In the genomic region with DNA sequence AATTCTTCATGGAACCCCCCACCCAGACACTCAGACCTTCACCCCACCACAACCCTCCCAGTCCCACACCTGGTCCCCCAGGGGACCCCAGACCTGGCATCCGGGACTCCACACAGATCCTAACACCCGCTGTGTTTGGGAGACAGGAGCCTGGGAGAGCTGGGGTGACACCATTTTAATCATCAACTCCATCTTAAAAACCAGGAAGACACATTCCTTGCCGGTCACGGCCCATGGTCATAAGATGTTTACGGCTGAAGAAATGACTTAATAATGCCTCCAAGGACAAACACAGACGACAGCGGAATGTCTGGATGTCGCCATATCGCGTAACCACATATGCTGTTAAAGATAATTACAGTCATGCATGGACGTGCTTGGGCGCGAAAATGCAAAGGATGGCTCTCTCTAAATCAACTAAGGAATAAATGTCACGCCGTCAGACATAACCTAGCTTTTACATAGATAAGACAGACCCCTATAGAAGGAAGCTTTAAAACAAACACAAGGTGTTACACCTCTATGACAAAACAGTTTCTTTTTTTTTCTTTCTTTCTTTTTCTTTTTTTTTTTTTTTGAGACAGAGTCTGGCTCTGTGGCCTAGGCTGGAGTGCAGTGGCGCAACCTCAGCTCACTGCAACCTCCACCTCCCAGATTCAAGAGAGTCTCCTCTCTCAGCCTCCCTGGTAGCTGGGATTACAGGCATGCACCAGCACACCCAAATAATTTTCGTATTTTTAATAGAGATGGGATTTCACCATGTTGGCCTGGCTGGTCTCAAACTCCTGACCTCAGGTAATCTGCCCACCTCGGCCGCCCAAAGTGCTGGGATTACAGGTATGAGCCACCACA, we compare ENCODE assay signal across 14 cellular contexts. TPM values are rescaled to one million over a fixed set of nuclear protein-coding genes. Genes with fewer than 3 reads are reported as not detected.
DNase-seq lines count a peak whose midpoint lies in the region; ATAC-seq, FAIRE-seq and TF ChIP-seq lines count a peak whose summit lies in the region.
"Had no signal": no experiment of that assay in that cellular context is flagged by ENCODE, and none has a peak within 500 bp of the region (broad histone marks: within the 10 kb centered on the region; RNA-seq: fewer than 3 reads in every experiment).

No MANE protein-coding gene starts in this region.

- peaks cover 23% of the 10 kb centered on the region for H3K4me1 Mint-ChIP-seq in activated naive CD4-positive, alpha-beta T cell treated with anti-CD3 and anti-CD28 coated beads, Interleukin-2, amount 10 ng/mL, durations not matched to agents 7 days and 5 days
- peaks cover 23% of the 10 kb centered on the region for H3K4me1 Mint-ChIP-seq in activated CD4-positive, alpha-beta T cell treated with anti-CD3 and anti-CD28 coated beads, Interleukin-2, amount 10 ng/mL, durations not matched to agents 24 days and 14 days

- DNase-seq in activated naive CD4-positive, alpha-beta T cell treated with anti-CD3 and anti-CD28 coated beads, Interleukin-2, amount 10 ng/mL, durations not matched to agents 7 days and 5 days = no peak
- DNase-seq in activated naive CD4-positive, alpha-beta T cell treated with Interleukin-2 at 50 U/mL for 16 hours = no peak
- DNase-seq in K562 (ENCODE audit: extremely low read depth in 1 of 4, low spot score in 3 of 4) (peak in 2 of 4 experiments; percentile 35 to 74), HepG2 (ENCODE audit: low spot score) (no peak), stomach (peak; percentile 25)
- no peak for DNase-seq in activated CD4-positive, alpha-beta T cell treated with anti-CD3 and anti-CD28 coated beads, Interleukin-2, amount 10 ng/mL, durations not matched to agents 24 days and 14 days
- no peak for DNase-seq in effector memory CD4-positive, alpha-beta T cell
- DNase-seq: activated T-cell treated with anti-CD3 and anti-CD28 coated beads, Interleukin-2, amount 50 U/mL, for 72 hours; NCI-H748 treated with DMSO at 0.1 percent for 48 hours; small intestine; stimulated activated naive CD4-positive, alpha-beta T cell; T-helper 1 cell had no signal

- TF ChIP-seq EP300 in K562 (IDR thresholded peaks at IDR 0.05; ENCODE audit: low read length) (0 out of 2 replicates have a peak, but pooled peaks have one; percentile 11), HepG2 (IDR thresholded peaks at IDR 0.05; ENCODE audit: low read depth in 2 of 2, low read length in 2 of 2) (no peak), HepG2 (CRISPR knock-in tag; IDR thresholded peaks at IDR 0.05; ENCODE audit: borderline replicate concordance) (no peak), stomach (IDR thresholded peaks at IDR 0.05) (no peak)

- H2AFZ ChIP-seq in K562 (ENCODE audit: low read depth, low read length) = peak overlapping the region; percentile 86
- peak overlapping the region; percentile 32 for H2AFZ ChIP-seq in HepG2 (ENCODE audit: low read length)

- no peak overlapping the region for H3K27ac Mint-ChIP-seq in activated naive CD4-positive, alpha-beta T cell treated with anti-CD3 and anti-CD28 coated beads, Interleukin-2, amount 10 ng/mL, durations not matched to agents 7 days and 5 days
- no peak overlapping the region for H3K27ac Mint-ChIP-seq in activated CD4-positive, alpha-beta T cell treated with anti-CD3 and anti-CD28 coated beads, Interleukin-2, amount 10 ng/mL, durations not matched to agents 24 days and 14 days
- H3K27ac Mint-ChIP-seq: activated T-cell treated with anti-CD3 and anti-CD28 coated beads, Interleukin-2, amount 50 U/mL, for 72 hours had no signal

- POLR2A ChIA-PET in K562 (lab: Yijun Ruan, JAX) (no interaction called here), HepG2 (lab: Yijun Ruan, JAX) (no interaction called here)

- ATAC-seq in K562 = peak; percentile 37
- ATAC-seq in HepG2 = no peak
- no peak for ATAC-seq in GM19023 (IDR thresholded peaks at IDR 0.05; ENCODE audit: unreplicated experiment)
- ATAC-seq: activated T-cell treated with anti-CD3 and anti-CD28 coated beads, Interleukin-2, amount 50 U/mL, for 72 hours; left lung had no signal

- 16% methylated on average over 17 of the region's 19 CpGs for WGBS in K562 (ENCODE audit: insufficient coverage, low coverage, missing lambda C conversion rate)
- WGBS in HepG2 (ENCODE audit: low lambda C conversion rate) = 12% methylated on average over 19 of the region's 19 CpGs
- 56 to 62% (median 61%) methylated on average over 19 of the region's 19 CpGs for WGBS in stomach, 5 donors

- peak overlapping the region; percentile 28 for H3K4me3 Mint-ChIP-seq in activated naive CD4-positive, alpha-beta T cell treated with anti-CD3 and anti-CD28 coated beads, Interleukin-2, amount 10 ng/mL, durations not matched to agents 7 days and 5 days
- no peak overlapping the region for H3K4me3 Mint-ChIP-seq in activated CD4-positive, alpha-beta T cell treated with anti-CD3 and anti-CD28 coated beads, Interleukin-2, amount 10 ng/mL, durations not matched to agents 24 days and 14 days

- H3K27me3 ChIP-seq in K562 (ENCODE audit: control insufficient read depth in 2 of 2, insufficient read depth in 2 of 2, low read length in 2 of 2) = no peaks in the 10 kb centered on the region
- no peaks in the 10 kb centered on the region; a peak in 1 of 5 replicates for H3K27me3 ChIP-seq in HepG2 (ENCODE audit: control insufficient read depth in 1 of 2, insufficient read depth in 2 of 2, low read length in 2 of 2)
- H3K27me3 ChIP-seq in stomach = no peaks in the 10 kb centered on the region
- H3K27me3 ChIP-seq in effector memory CD4-positive, alpha-beta T cell (replicated peaks; ENCODE audit: control insufficient read depth, insufficient read depth, low read length, poor library complexity, severe bottlenecking) = no peaks in the 10 kb centered on the region
- H3K27me3 ChIP-seq: left lung had no signal

- H3K9me1 ChIP-seq in K562 (ENCODE audit: control insufficient read depth, insufficient read depth, low read length) = no peaks in the 10 kb centered on the region

- TF ChIP-seq CTCF in K562 (IDR thresholded peaks at IDR 0.05 in 2 of 3, conservative IDR thresholded peaks at IDR 0.05 in 1 of 3; ENCODE audit: insufficient read depth in 2 of 3, low read depth in 1 of 3, low read length in 3 of 3) (no peak), HepG2 (CRISPR knock-in tag; IDR thresholded peaks at IDR 0.05) (no peak), stomach (IDR thresholded peaks at IDR 0.05) (no peak)

- H3K27ac ChIP-seq in K562 (ENCODE audit: extremely low read depth, low read depth, low read length) (peak overlapping the region; percentile 72), HepG2 (ENCODE audit: extremely low read length, insufficient read depth, low read length) (no peak overlapping the region), stomach (peak overlapping the region in 1 of 5 donors; percentile 17)
- no peak overlapping the region for H3K27ac ChIP-seq in effector memory CD4-positive, alpha-beta T cell (ENCODE audit: insufficient read depth, low read length, poor library complexity, severe bottlenecking)
- H3K27ac ChIP-seq: left lung had no signal

- BruUV-seq in K562 (replicated peaks; lab: Mats Ljungman, UMichigan) (no TSS peak), HepG2 (replicated peaks; lab: Mats Ljungman, UMichigan) (no TSS peak)

- H3K79me2 ChIP-seq in K562 (ENCODE audit: control insufficient read depth, insufficient read depth, low read length) = peaks cover 25% of the 10 kb centered on the region
- peaks cover 16% of the 10 kb centered on the region for H3K79me2 ChIP-seq in HepG2 (ENCODE audit: insufficient read depth, low read length)

- peaks cover 4% of the 10 kb centered on the region for H3K36me3 Mint-ChIP-seq in activated naive CD4-positive, alpha-beta T cell treated with anti-CD3 and anti-CD28 coated beads, Interleukin-2, amount 10 ng/mL, durations not matched to agents 7 days and 5 days
- peaks cover 13% of the 10 kb centered on the region for H3K36me3 Mint-ChIP-seq in activated CD4-positive, alpha-beta T cell treated with anti-CD3 and anti-CD28 coated beads, Interleukin-2, amount 10 ng/mL, durations not matched to agents 24 days and 14 days (ENCODE audit: low read depth)

- FAIRE-seq in K562 (lab: Jason Lieb, UNC) (peak; percentile 93), HepG2 (lab: Jason Lieb, UNC) (no peak)
- FAIRE-seq: small intestine had no signal

- no peaks in the 10 kb centered on the region for H3K9me3 ChIP-seq in K562 (replicated peaks; ENCODE audit: control insufficient read depth, insufficient read depth, low read depth, low read length)
- H3K9me3 ChIP-seq in HepG2 (ENCODE audit: low read length) = no peaks in the 10 kb centered on the region
- no peaks in the 10 kb centered on the region for H3K9me3 ChIP-seq in stomach
- no peaks in the 10 kb centered on the region for H3K9me3 ChIP-seq in effector memory CD4-positive, alpha-beta T cell (ENCODE audit: control insufficient read depth, low read length)
- H3K9me3 ChIP-seq: left lung had no signal

- H3K4me2 ChIP-seq in K562 (ENCODE audit: insufficient read depth, low read length) (peak overlapping the region; percentile 68), HepG2 (ENCODE audit: low read depth, low read length) (peak overlapping the region; percentile 66)

- H3K9ac ChIP-seq in K562 (ENCODE audit: insufficient read depth in 1 of 2, low read depth in 2 of 2, low read length in 2 of 2) (peak overlapping the region; percentile 18 to 48; a peak in 3 of 4 replicates), HepG2 (ENCODE audit: insufficient read depth, low read depth, low read length) (no peak overlapping the region)

- H3K27me3 Mint-ChIP-seq in activated naive CD4-positive, alpha-beta T cell treated with anti-CD3 and anti-CD28 coated beads, Interleukin-2, amount 10 ng/mL, durations not matched to agents 7 days and 5 days = peaks cover 4% of the 10 kb centered on the region
- H3K27me3 Mint-ChIP-seq in activated CD4-positive, alpha-beta T cell treated with anti-CD3 and anti-CD28 coated beads, Interleukin-2, amount 10 ng/mL, durations not matched to agents 24 days and 14 days = no peaks in the 10 kb centered on the region

- TF ChIP-seq RAD21 in K562 (CRISPR knock-in tag; conservative IDR thresholded peaks at IDR 0.05 in 1 of 2, IDR thresholded peaks at IDR 0.05 in 1 of 2) = no peak
- no peak for TF ChIP-seq RAD21 in HepG2 (CRISPR knock-in tag; IDR thresholded peaks at IDR 0.05)

- CTCF ChIA-PET in activated naive CD4-positive, alpha-beta T cell treated with anti-CD3 and anti-CD28 coated beads, Interleukin-2, amount 10 ng/mL, durations not matched to agents 7 days and 5 days (lab: Charles Lee) = no interaction called here
- CTCF ChIA-PET in K562 (lab: Yijun Ruan, JAX; ENCODE audit: low intra/inter-chr PET ratio) (no interaction called here), HepG2 (lab: Yijun Ruan, JAX; ENCODE audit: low intra/inter-chr PET ratio, low total read pairs) (no interaction called here)

- H3K4me3 ChIP-seq in K562 (peak overlapping the region; percentile 20; the same call in 1 of the 2 replicates), HepG2 (replicated peaks in 1 of 3; ENCODE audit: insufficient read depth in 1 of 3, low read depth in 2 of 3, low read length in 3 of 3) (peak overlapping the region; percentile 3 to 58 (median 16); a peak in 3 of 6 replicates), stomach (no peak overlapping the region)
- H3K4me3 ChIP-seq in effector memory CD4-positive, alpha-beta T cell (ENCODE audit: insufficient read depth, low read depth, low read length, poor library complexity, severe bottlenecking) = no peak overlapping the region
- H3K4me3 ChIP-seq: left lung had no signal

- intact Hi-C loops in K562 (cut with micrococcal nuclease) (no loop called here), HepG2 (cut with micrococcal nuclease; ENCODE audit: unreplicated experiment) (no loop called here), stomach (cut with DNase I; ENCODE audit: low total_unique reads) (no loop called here)
- intact Hi-C loops in activated CD4-positive, alpha-beta T cell treated with anti-CD3 and anti-CD28 coated beads, Interleukin-2, amount 10 ng/mL, durations not matched to agents 24 days and 14 days (cut with micrococcal nuclease) = loop anchor here (10.0 kb wide), 1 partner anchor 848 kb away; no protein-coding TSS in a partner anchor

- H4K20me1 ChIP-seq in K562 (replicated peaks; ENCODE audit: control insufficient read depth, insufficient read depth, low read length) (no peaks in the 10 kb centered on the region), HepG2 (ENCODE audit: insufficient read depth, low read length) (no peaks in the 10 kb centered on the region)

- H3K36me3 ChIP-seq in K562 (ENCODE audit: control insufficient read depth, insufficient read depth, low read length) (peaks cover 4% of the 10 kb centered on the region; the same call in 2 of the 3 replicates), HepG2 (replicated peaks in 1 of 2; ENCODE audit: control insufficient read depth in 1 of 2, insufficient read depth in 2 of 2, low read length in 2 of 2) (no peaks in the 10 kb centered on the region), stomach (no peaks in the 10 kb centered on the region)
- H3K36me3 ChIP-seq in effector memory CD4-positive, alpha-beta T cell (ENCODE audit: control insufficient read depth, insufficient read depth, low read length) = no peaks in the 10 kb centered on the region
- H3K36me3 ChIP-seq: left lung had no signal

- peaks cover 7 to 30% of the 10 kb centered on the region in 2 experiments; a peak in 4 of 5 replicates for H3K4me1 ChIP-seq in K562 (replicated peaks in 1 of 2; ENCODE audit: control insufficient read depth in 2 of 2, insufficient read depth in 2 of 2, low read length in 2 of 2)
- H3K4me1 ChIP-seq in HepG2 (ENCODE audit: insufficient read depth, low read length) = peaks cover 32% of the 10 kb centered on the region
- H3K4me1 ChIP-seq in stomach = peaks cover 20 to 23% (median 20%) of the 10 kb centered on the region in 4 donors
- peaks cover 14% of the 10 kb centered on the region for H3K4me1 ChIP-seq in effector memory CD4-positive, alpha-beta T cell (ENCODE audit: control insufficient read depth, insufficient read depth, low read length, poor library complexity, severe bottlenecking)

- no peaks in the 10 kb centered on the region for H3K9me3 Mint-ChIP-seq in activated naive CD4-positive, alpha-beta T cell treated with anti-CD3 and anti-CD28 coated beads, Interleukin-2, amount 10 ng/mL, durations not matched to agents 7 days and 5 days
- no peaks in the 10 kb centered on the region for H3K9me3 Mint-ChIP-seq in activated CD4-positive, alpha-beta T cell treated with anti-CD3 and anti-CD28 coated beads, Interleukin-2, amount 10 ng/mL, durations not matched to agents 24 days and 14 days
- H3K9me3 Mint-ChIP-seq: activated T-cell treated with anti-CD3 and anti-CD28 coated beads, Interleukin-2, amount 50 U/mL, for 72 hours had no signal

- in situ Hi-C loops in K562 (cut with MboI) = no loop called here
- in situ Hi-C loops in HepG2 (cut with HindIII; ENCODE audit: extremely low pct_ligation_motif_present, low pct_unique_long_range_greater_than_20kb) = no loop called here

- TF ChIP-seq POLR2A in K562 (conservative IDR thresholded peaks at IDR 0.05) (no peak; the same call in 1 of the 2 replicates), HepG2 (IDR thresholded peaks at IDR 0.05; ENCODE audit: insufficient read depth in 1 of 2, low read depth in 2 of 2, low read length in 2 of 2) (no peak), stomach (IDR thresholded peaks at IDR 0.05) (no peak)

RNA-seq across cellular contexts. Expression of a gene that starts 2.1 kb away (rescaled TPM):
- 22.8 and 25.9 TPM in 2 replicates for total RNA-seq in K562 (2011; cell fraction: chromatin; rRNA removed; ENCODE audit: low replicate concordance)
- total RNA-seq in K562 (2011; cell fraction: nucleolus; rRNA removed) = 18.4 and 20.2 TPM in 2 replicates
- 19.2 and 21.9 TPM in 2 replicates for total RNA-seq in K562 (2011; cell fraction: nucleoplasm; rRNA removed)
- 6.5 and 6.9 TPM in 2 replicates for total RNA-seq in K562 (2014; rRNA removed)
- 3.4 and 3.6 TPM in 2 replicates for total RNA-seq in K562 (2014; rRNA removed; fragmentation: Illumina TruSeq; extraction: Trizol)
- 3.6 and 4.5 TPM in 2 replicates for total RNA-seq in K562 (2015; rRNA removed; fragmentation: Illumina TruSeq; extraction: Trizol)
- 10.5 and 11.0 TPM in 2 replicates for total RNA-seq in K562 (2021)
- 6.5 and 8.6 TPM in 2 replicates for polyA plus RNA-seq in K562 (2011; rRNA removed)
- polyA plus RNA-seq in K562 (2011; cell fraction: cytosol; rRNA removed) = 10.6 and 13.3 TPM in 2 replicates
- polyA plus RNA-seq in K562 (2011; cell fraction: nucleus; rRNA removed) = 8.7 and 13.2 TPM in 2 replicates
- 8.1 and 9.8 TPM in 2 replicates for polyA plus RNA-seq in K562 (2012)
- 7.2 and 8.7 TPM in 2 replicates for polyA plus RNA-seq in K562 (2014; fragmentation: Illumina TruSeq; extraction: Trizol)
- 1 to 10 TPM in 1 of 2 experiments, under 1 TPM in 1; 0.59 to 1.0 TPM for polyA plus RNA-seq in K562 (2014; fragmentation: Nextera tagmentation; extraction: Ambion mirVana)
- polyA plus RNA-seq in K562 (2014; rRNA removed) = 6.2 and 7.8 TPM in 2 replicates
- polyA minus RNA-seq in K562 (2011; rRNA and poly(A)+ RNA removed) = 9.8 and 11.9 TPM in 2 replicates
- polyA minus RNA-seq in K562 (2011; cell fraction: cytosol; rRNA and poly(A)+ RNA removed) = 2.5 and 5.4 TPM in 2 replicates
- polyA minus RNA-seq in K562 (2011; cell fraction: nucleus; rRNA and poly(A)+ RNA removed) = 5.0 and 9.9 TPM in 2 replicates
- 11.4 and 15.5 TPM in 2 replicates for total RNA-seq in HepG2 (2016; rRNA removed; fragmentation: Illumina TruSeq; extraction: Trizol)
- total RNA-seq in HepG2 (2016; cell fraction: cytosol; rRNA removed; fragmentation: Illumina TruSeq; extraction: Trizol; ENCODE audit: low read depth) = 17.0 and 17.1 TPM in 2 replicates
- total RNA-seq in HepG2 (2016; cell fraction: insoluble cytoplasmic fraction; rRNA removed; fragmentation: Illumina TruSeq; extraction: Trizol) = 12.0 and 16.4 TPM in 2 replicates
- 20.4 and 22.0 TPM in 2 replicates for total RNA-seq in HepG2 (2016; cell fraction: membrane; rRNA removed; fragmentation: Illumina TruSeq; extraction: Trizol)
- total RNA-seq in HepG2 (2016; cell fraction: nucleus; rRNA removed; fragmentation: Illumina TruSeq; extraction: Trizol) = 10.0 and 12.2 TPM in 2 replicates
- polyA plus RNA-seq in HepG2 (2011; rRNA removed) = 24.3 and 28.9 TPM in 2 replicates
- polyA plus RNA-seq in HepG2 (2011; cell fraction: cytosol; rRNA removed) = 43.6 and 44.6 TPM in 2 replicates
- 19.8 and 21.8 TPM in 2 replicates for polyA plus RNA-seq in HepG2 (2011; cell fraction: nucleus; rRNA removed)
- polyA plus RNA-seq in HepG2 (2012) = 27.9 and 45.4 TPM in 2 replicates
- polyA plus RNA-seq in HepG2 (2016; cell fraction: cytosol; fragmentation: Illumina TruSeq; extraction: Trizol; ENCODE audit: low read depth) = 32.7 and 33.4 TPM in 2 replicates
- polyA plus RNA-seq in HepG2 (2016; cell fraction: insoluble cytoplasmic fraction; fragmentation: Illumina TruSeq; extraction: Trizol; ENCODE audit: low read depth) = 17.5 and 19.2 TPM in 2 replicates
- polyA plus RNA-seq in HepG2 (2016; cell fraction: membrane; fragmentation: Illumina TruSeq; extraction: Trizol; ENCODE audit: low read depth) = 32.3 and 33.0 TPM in 2 replicates
- 15.6 and 21.5 TPM in 2 replicates for polyA plus RNA-seq in HepG2 (2016; cell fraction: nucleus; fragmentation: Illumina TruSeq; extraction: Trizol; ENCODE audit: insufficient read depth, low read depth)
- polyA minus RNA-seq in HepG2 (2011; rRNA and poly(A)+ RNA removed; ENCODE audit: low replicate concordance) = 43.4 and 47.9 TPM in 2 replicates
- 18.8 and 19.4 TPM in 2 replicates for polyA minus RNA-seq in HepG2 (2011; cell fraction: cytosol; rRNA and poly(A)+ RNA removed)
- polyA minus RNA-seq in HepG2 (2011; cell fraction: nucleus; rRNA and poly(A)+ RNA removed) = 16.5 and 19.1 TPM in 2 replicates
- 10 to 100 TPM; 17.7 to 69.4 (median 23.7) TPM for total RNA-seq in stomach
- polyA plus RNA-seq in stomach = 10 to 100 TPM; 11.2 to 19.6 (median 12.9) TPM
- total RNA-seq in activated CD4-positive, alpha-beta T cell treated with anti-CD3 and anti-CD28 coated beads, Interleukin-2, amount 10 ng/mL, durations not matched to agents 24 days and 14 days = 25.7 and 26.6 TPM in 2 replicates

RNA-seq across cellular contexts. Expression of a gene that starts 2.1 kb away (rescaled TPM):
- 18.5 and 26.9 TPM in 2 replicates for total RNA-seq in K562 (2011; cell fraction: chromatin; rRNA removed; ENCODE audit: low replicate concordance)
- 18.0 and 21.3 TPM in 2 replicates for total RNA-seq in K562 (2011; cell fraction: nucleolus; rRNA removed)
- 12.4 and 13.6 TPM in 2 replicates for total RNA-seq in K562 (2011; cell fraction: nucleoplasm; rRNA removed)
- 17.7 and 19.8 TPM in 2 replicates for total RNA-seq in K562 (2014; rRNA removed)
- 10.8 and 13.9 TPM in 2 replicates for total RNA-seq in K562 (2014; rRNA removed; fragmentation: Illumina TruSeq; extraction: Trizol)
- total RNA-seq in K562 (2015; rRNA removed; fragmentation: Illumina TruSeq; extraction: Trizol) = 15.2 TPM in 2 replicates
- 26.9 and 27.6 TPM in 2 replicates for total RNA-seq in K562 (2021)
- polyA plus RNA-seq in K562 (2011; rRNA removed) = 7.8 and 8.1 TPM in 2 replicates
- polyA plus RNA-seq in K562 (2011; cell fraction: cytosol; rRNA removed) = 7.9 and 17.2 TPM in 2 replicates
- polyA plus RNA-seq in K562 (2011; cell fraction: nucleus; rRNA removed) = 3.3 and 5.1 TPM in 2 replicates
- 13.5 and 20.7 TPM in 2 replicates for polyA plus RNA-seq in K562 (2012)
- 16.3 and 17.7 TPM in 2 replicates for polyA plus RNA-seq in K562 (2014; fragmentation: Illumina TruSeq; extraction: Trizol)
- polyA plus RNA-seq in K562 (2014; fragmentation: Nextera tagmentation; extraction: Ambion mirVana) = 1 to 10 TPM in 1 of 2 experiments, under 1 TPM in 1; 0.61 to 2.6 TPM
- 13.7 and 16.5 TPM in 2 replicates for polyA plus RNA-seq in K562 (2014; rRNA removed)
- 6.7 and 10.2 TPM in 2 replicates for polyA minus RNA-seq in K562 (2011; rRNA and poly(A)+ RNA removed)
- polyA minus RNA-seq in K562 (2011; cell fraction: cytosol; rRNA and poly(A)+ RNA removed) = 19.8 and 20.0 TPM in 2 replicates
- 3.4 and 5.1 TPM in 2 replicates for polyA minus RNA-seq in K562 (2011; cell fraction: nucleus; rRNA and poly(A)+ RNA removed)
- total RNA-seq in HepG2 (2016; rRNA removed; fragmentation: Illumina TruSeq; extraction: Trizol) = 28.9 and 29.8 TPM in 2 replicates
- 4.7 and 6.3 TPM in 2 replicates for total RNA-seq in HepG2 (2016; cell fraction: cytosol; rRNA removed; fragmentation: Illumina TruSeq; extraction: Trizol; ENCODE audit: low read depth)
- 24.4 and 29.9 TPM in 2 replicates for total RNA-seq in HepG2 (2016; cell fraction: insoluble cytoplasmic fraction; rRNA removed; fragmentation: Illumina TruSeq; extraction: Trizol)
- 21.5 and 24.7 TPM in 2 replicates for total RNA-seq in HepG2 (2016; cell fraction: membrane; rRNA removed; fragmentation: Illumina TruSeq; extraction: Trizol)
- 14.1 and 17.2 TPM in 2 replicates for total RNA-seq in HepG2 (2016; cell fraction: nucleus; rRNA removed; fragmentation: Illumina TruSeq; extraction: Trizol)
- 20.0 and 24.1 TPM in 2 replicates for polyA plus RNA-seq in HepG2 (2011; rRNA removed)
- polyA plus RNA-seq in HepG2 (2011; cell fraction: cytosol; rRNA removed) = 17.2 and 25.9 TPM in 2 replicates
- 15.2 and 18.2 TPM in 2 replicates for polyA plus RNA-seq in HepG2 (2011; cell fraction: nucleus; rRNA removed)
- polyA plus RNA-seq in HepG2 (2012) = 18.2 TPM in 2 replicates
- 3.0 and 3.2 TPM in 2 replicates for polyA plus RNA-seq in HepG2 (2016; cell fraction: cytosol; fragmentation: Illumina TruSeq; extraction: Trizol; ENCODE audit: low read depth)
- 25.3 and 26.7 TPM in 2 replicates for polyA plus RNA-seq in HepG2 (2016; cell fraction: insoluble cytoplasmic fraction; fragmentation: Illumina TruSeq; extraction: Trizol; ENCODE audit: low read depth)
- 10.1 and 11.7 TPM in 2 replicates for polyA plus RNA-seq in HepG2 (2016; cell fraction: membrane; fragmentation: Illumina TruSeq; extraction: Trizol; ENCODE audit: low read depth)
- 17.2 and 17.7 TPM in 2 replicates for polyA plus RNA-seq in HepG2 (2016; cell fraction: nucleus; fragmentation: Illumina TruSeq; extraction: Trizol; ENCODE audit: insufficient read depth, low read depth)
- polyA minus RNA-seq in HepG2 (2011; rRNA and poly(A)+ RNA removed; ENCODE audit: low replicate concordance) = 51.4 and 60.3 TPM in 2 replicates
- 25.4 and 30.2 TPM in 2 replicates for polyA minus RNA-seq in HepG2 (2011; cell fraction: cytosol; rRNA and poly(A)+ RNA removed)
- polyA minus RNA-seq in HepG2 (2011; cell fraction: nucleus; rRNA and poly(A)+ RNA removed) = 10.9 and 13.4 TPM in 2 replicates
- 10 to 100 TPM; 11.1 to 61.4 (median 31.2) TPM for total RNA-seq in stomach
- polyA plus RNA-seq in stomach = 10 to 100 TPM; 10.9 to 20.2 (median 13.9) TPM
- 40.1 and 46.2 TPM in 2 replicates for total RNA-seq in activated CD4-positive, alpha-beta T cell treated with anti-CD3 and anti-CD28 coated beads, Interleukin-2, amount 10 ng/mL, durations not matched to agents 24 days and 14 days

Comparison
In these comparisons a context has a peak if more than half of its experiments do, and no peak if none do; other contexts are left out.
1. H3K4me3 ChIP-seq: peak in K562 (single experiment) and HepG2 (3 of 3); none in stomach (0 of 4) and effector memory CD4-positive, alpha-beta T cell (single experiment).